ENCODE assay signal across 26 cellular contexts in the genomic region with DNA sequence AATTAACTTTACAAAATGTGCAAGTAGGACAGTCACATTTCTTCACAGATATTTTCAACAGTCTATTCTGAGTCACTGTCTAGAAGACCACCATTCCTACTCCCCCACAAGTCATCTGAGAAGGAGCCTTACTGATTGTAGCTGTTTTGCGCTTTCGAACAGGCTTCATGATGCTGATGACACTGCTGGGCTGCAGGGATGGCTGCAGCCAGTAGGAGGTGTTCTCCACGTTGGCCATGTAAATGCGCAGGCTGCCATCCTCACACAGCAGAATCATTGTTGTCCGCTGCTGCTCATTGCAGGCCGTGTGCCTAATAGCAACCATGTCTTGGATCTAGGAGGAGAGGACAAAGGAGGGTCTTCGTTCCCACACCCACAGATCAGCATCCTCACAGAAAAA. TPM values are rescaled to one million over a fixed set of nuclear protein-coding genes. Genes with fewer than 3 reads are reported as not detected.
DNase-seq lines count a peak whose midpoint lies in the region; ATAC-seq, FAIRE-seq and TF ChIP-seq lines count a peak whose summit lies in the region.
"Had no signal": no experiment of that assay in that cellular context is flagged by ENCODE, and none has a peak within 500 bp of the region (broad histone marks: within the 10 kb centered on the region; RNA-seq: fewer than 3 reads in every experiment).

No MANE protein-coding gene starts in this region.

- H3K9me1 ChIP-seq in K562 (ENCODE audit: control insufficient read depth, insufficient read depth, low read length) = no peaks in the 10 kb centered on the region

- no peak for DNase-seq in AG09309 (ENCODE audit: low read depth)
- no peak for DNase-seq in HCT116 (ENCODE audit: low read depth, low spot score)
- no peak for DNase-seq in K562 (ENCODE audit: extremely low read depth in 1 of 4, low spot score in 3 of 4)
- peak; percentile 41 for DNase-seq in iPS-NIHi7 (ENCODE audit: extremely low spot score)
- DNase-seq in NCI-H524 (lab: John Stamatoyannopoulos, UW) = no peak
- DNase-seq in CD1c-positive myeloid dendritic cell (ENCODE audit: extremely low spot score) = no peak
- no peak for DNase-seq in upper lobe of right lung
- DNase-seq: activated CD4-positive, alpha-beta T cell treated with anti-CD3 and anti-CD28 coated beads, Interleukin-2, amount 10 ng/mL, durations not matched to agents 24 days and 14 days; activated naive CD4-positive, alpha-beta T cell treated with anti-CD3 and anti-CD28 coated beads, Interleukin-2, amount 10 ng/mL, durations not matched to agents 7 days and 5 days; amniotic stem cell; COR-L47; DMS79; glutamatergic neuron; KBM-7; mesenchymal stem cell; NCI-H69; RPMI8226; SK-N-SH; stimulated activated CD8-positive, alpha-beta memory T cell treated with anti-CD3 and anti-CD28 coated beads, Interleukin-4, amount 100 ng/mL, for 48 hours; stomach had no signal

- H3K36me3 ChIP-seq in HCT116 (ENCODE audit: control insufficient read depth in 1 of 2, insufficient read depth in 2 of 2, low read length in 2 of 2) (peaks cover 92 to 94% of the 10 kb centered on the region in 2 experiments), K562 (ENCODE audit: control insufficient read depth, insufficient read depth, low read length) (peaks cover 100% of the 10 kb centered on the region), upper lobe of right lung (peaks cover 100% of the 10 kb centered on the region)

- TF ChIP-seq CTCF in AG09309 (IDR thresholded peaks at IDR 0.05; ENCODE audit: control insufficient read depth, insufficient read depth, low read depth, low read length, missing control alignments) (peak; percentile 5), HCT116 (IDR thresholded peaks at IDR 0.05 in 2 of 3, conservative IDR thresholded peaks at IDR 0.05 in 1 of 3; ENCODE audit: borderline replicate concordance in 1 of 3, insufficient read depth in 1 of 3, low read depth in 2 of 3, low read length in 2 of 3) (peak in 2 of 3 experiments; percentile 20 to 39; a peak in 2 of 6 replicates), K562 (IDR thresholded peaks at IDR 0.05 in 2 of 3, conservative IDR thresholded peaks at IDR 0.05 in 1 of 3; ENCODE audit: insufficient read depth in 2 of 3, low read depth in 1 of 3, low read length in 3 of 3) (peak; percentile 8 to 40 (median 24); a peak in 4 of 6 replicates), upper lobe of right lung (IDR thresholded peaks at IDR 0.05) (no peak)

- no TSS peak for BruUV-seq in HCT116 (replicated peaks; lab: Mats Ljungman, UMichigan)
- BruUV-seq in K562 (replicated peaks; lab: Mats Ljungman, UMichigan) = no TSS peak

- in situ Hi-C loops in K562 (cut with MboI) = no loop called here

- no peaks in the 10 kb centered on the region for H3K4me1 ChIP-seq in HCT116 (ENCODE audit: control insufficient read depth in 1 of 2, insufficient read depth in 2 of 2, low read length in 2 of 2)
- no peaks in the 10 kb centered on the region for H3K4me1 ChIP-seq in K562 (replicated peaks in 1 of 2; ENCODE audit: control insufficient read depth in 2 of 2, insufficient read depth in 2 of 2, low read length in 2 of 2)
- H3K4me1 ChIP-seq in upper lobe of right lung = no peaks in the 10 kb centered on the region
- H3K4me1 ChIP-seq: A549, BLaER1, tibial nerve had no signal

- H3K9ac ChIP-seq in HCT116 (ENCODE audit: low read length) = no peak overlapping the region
- no peak overlapping the region for H3K9ac ChIP-seq in K562 (ENCODE audit: insufficient read depth in 1 of 2, low read depth in 2 of 2, low read length in 2 of 2)
- H3K9ac ChIP-seq: BLaER1, SK-N-SH had no signal

- H3K9me3 ChIP-seq in HCT116 (ENCODE audit: control insufficient read depth in 1 of 2, insufficient read depth in 1 of 2, low read depth in 1 of 2, low read length in 2 of 2) (no peaks in the 10 kb centered on the region), K562 (replicated peaks; ENCODE audit: control insufficient read depth, insufficient read depth, low read depth, low read length) (no peaks in the 10 kb centered on the region), upper lobe of right lung (no peaks in the 10 kb centered on the region)
- H3K9me3 ChIP-seq: A549, BLaER1, SK-N-SH, stomach, tibial nerve had no signal

- POLR2A ChIA-PET in HCT116 (lab: Charles Lee) = interaction anchor here (0.6 kb wide), 1 partner anchor 19 kb away, joined by 4 read pairs; no protein-coding TSS in a partner anchor
- POLR2A ChIA-PET in K562 (lab: Yijun Ruan, JAX) = interaction anchor here (0.7 to 1.1 kb wide), 4 partner anchors 9 to 238 kb away, joined by 3 to 7 read pairs (median 4); no protein-coding TSS in a partner anchor

- H3K27ac ChIP-seq in HCT116 (ENCODE audit: low read depth, low read length) = no peak overlapping the region
- H3K27ac ChIP-seq in K562 (ENCODE audit: extremely low read depth, low read depth, low read length) = no peak overlapping the region
- no peak overlapping the region for H3K27ac ChIP-seq in upper lobe of right lung
- H3K27ac ChIP-seq: A549, BLaER1, stomach, tibial nerve had no signal

- H3K27me3 ChIP-seq in HCT116 (ENCODE audit: insufficient read depth, low read length) = no peaks in the 10 kb centered on the region
- no peaks in the 10 kb centered on the region for H3K27me3 ChIP-seq in K562 (ENCODE audit: control insufficient read depth in 2 of 2, insufficient read depth in 2 of 2, low read length in 2 of 2)
- H3K27me3 ChIP-seq in upper lobe of right lung = no peaks in the 10 kb centered on the region
- H3K27me3 ChIP-seq: BLaER1, stomach, tibial nerve had no signal

- no peak for ATAC-seq in HCT116
- ATAC-seq in K562 = peak; percentile 46; the same call in 2 of the 3 replicates
- no peak for ATAC-seq in GM18867 (IDR thresholded peaks at IDR 0.05; ENCODE audit: unreplicated experiment)
- ATAC-seq in upper lobe of right lung = no peak
- ATAC-seq: A549 had no signal

- no peaks in the 10 kb centered on the region for H3K9me2 ChIP-seq in HCT116 (ENCODE audit: insufficient read depth)
- H3K9me2 ChIP-seq: SK-N-SH had no signal

- H3K4me2 ChIP-seq in HCT116 (ENCODE audit: low read length) (no peak overlapping the region), K562 (ENCODE audit: insufficient read depth, low read length) (no peak overlapping the region)
- H3K4me2 ChIP-seq: A549, BLaER1, SK-N-SH had no signal

- RAD21 ChIA-PET in HCT116 (lab: Charles Lee; ENCODE audit: low non-redundant PET in 1 of 2, low total read pairs in 2 of 2, uncharacterized antibody in 2 of 2, unreplicated experiment in 2 of 2) = no interaction called here

- H4K20me1 ChIP-seq in HCT116 (ENCODE audit: insufficient read depth) (no peaks in the 10 kb centered on the region), K562 (replicated peaks; ENCODE audit: control insufficient read depth, insufficient read depth, low read length) (0 out of 2 replicates have a peak, but pooled peaks cover 5% of the 10 kb centered on the region)
- H4K20me1 ChIP-seq: BLaER1 had no signal

- H2AFZ ChIP-seq in HCT116 (ENCODE audit: low read depth, low read length, poor library complexity, severe bottlenecking) (no peak overlapping the region), K562 (ENCODE audit: low read depth, low read length) (no peak overlapping the region)

- no peak for TF ChIP-seq EP300 in K562 (IDR thresholded peaks at IDR 0.05; ENCODE audit: low read length)

- CTCF ChIA-PET in HCT116 (lab: Charles Lee) = no interaction called here
- CTCF ChIA-PET in K562 (lab: Yijun Ruan, JAX; ENCODE audit: low intra/inter-chr PET ratio) = no interaction called here

- H3K4me3 ChIP-seq in AG09309 (ENCODE audit: control insufficient read depth, low read depth, low read length) (no peak overlapping the region), HCT116 (replicated peaks in 1 of 2; ENCODE audit: low read depth in 1 of 2, low read length in 2 of 2) (no peak overlapping the region), K562 (no peak overlapping the region), upper lobe of right lung (no peak overlapping the region)
- H3K4me3 ChIP-seq: A549, BLaER1, stomach, tibial nerve had no signal

- WGBS in K562 (ENCODE audit: insufficient coverage, low coverage, missing lambda C conversion rate) = 95% methylated on average over 7 of the region's 7 CpGs

- no peak for TF ChIP-seq POLR2A in HCT116 (IDR thresholded peaks at IDR 0.05; ENCODE audit: borderline replicate concordance, extremely low read depth, insufficient read depth, insufficient read length)
- no peak for TF ChIP-seq POLR2A in K562 (conservative IDR thresholded peaks at IDR 0.05)

- intact Hi-C loops in HCT116 (cut with micrococcal nuclease) = no loop called here
- intact Hi-C loops in K562 (cut with micrococcal nuclease) = loop anchor here (5.0 kb wide), 2 partner anchors 36 to 51 kb away; no protein-coding TSS in a partner anchor
- intact Hi-C loops in upper lobe of right lung (cut with DNase I) = no loop called here

- no peak for FAIRE-seq in K562 (lab: Jason Lieb, UNC)
- FAIRE-seq: A549, bronchial epithelial cell, endometrium had no signal

- TF ChIP-seq RAD21 in HCT116 (IDR thresholded peaks at IDR 0.05; ENCODE audit: low read depth) = no peak
- TF ChIP-seq RAD21 in K562 (CRISPR knock-in tag; conservative IDR thresholded peaks at IDR 0.05 in 1 of 2, IDR thresholded peaks at IDR 0.05 in 1 of 2) = no peak

- H3K79me2 ChIP-seq in HCT116 (ENCODE audit: insufficient read depth, low read length) = no peaks in the 10 kb centered on the region; the same call in 1 of the 2 replicates
- no peaks in the 10 kb centered on the region for H3K79me2 ChIP-seq in K562 (ENCODE audit: control insufficient read depth, insufficient read depth, low read length)

TF ChIP-seq in HCT116, 20 proteins besides CTCF, POLR2A, EP300 and RAD21 (continues in another document):
- no peak for TF ChIP-seq CEBPB (IDR thresholded peaks at IDR 0.05; ENCODE audit: low read depth)

RNA-seq across cellular contexts. Expression of a gene that starts 56.9 kb away (rescaled TPM):
- 107 TPM for total RNA-seq in HCT116 (2021; ENCODE audit: unreplicated experiment)
- 118 and 134 TPM in 2 replicates for polyA plus RNA-seq in HCT116 (2012)
- 1,237 and 1,275 TPM in 2 replicates for total RNA-seq in K562 (2011; cell fraction: chromatin; rRNA removed; ENCODE audit: low replicate concordance)
- 563 and 657 TPM in 2 replicates for total RNA-seq in K562 (2011; cell fraction: nucleolus; rRNA removed)
- 675 TPM in 2 replicates for total RNA-seq in K562 (2011; cell fraction: nucleoplasm; rRNA removed)
- total RNA-seq in K562 (2014; rRNA removed) = 140 and 153 TPM in 2 replicates
- total RNA-seq in K562 (2014; rRNA removed; fragmentation: Illumina TruSeq; extraction: Trizol) = 88.5 and 99.0 TPM in 2 replicates
- 91.3 and 98.2 TPM in 2 replicates for total RNA-seq in K562 (2015; rRNA removed; fragmentation: Illumina TruSeq; extraction: Trizol)
- total RNA-seq in K562 (2021) = 218 and 237 TPM in 2 replicates
- polyA plus RNA-seq in K562 (2011; rRNA removed) = 55.4 and 85.4 TPM in 2 replicates
- polyA plus RNA-seq in K562 (2011; cell fraction: cytosol; rRNA removed) = 96.0 and 109 TPM in 2 replicates
- polyA plus RNA-seq in K562 (2011; cell fraction: nucleus; rRNA removed) = 581 and 738 TPM in 2 replicates
- polyA plus RNA-seq in K562 (2012) = 175 and 269 TPM in 2 replicates
- polyA plus RNA-seq in K562 (2014; fragmentation: Illumina TruSeq; extraction: Trizol) = 274 and 277 TPM in 2 replicates
- polyA plus RNA-seq in K562 (2014; fragmentation: Nextera tagmentation; extraction: Ambion mirVana) = 100 to 1,000 TPM; 110 to 123 TPM
- polyA plus RNA-seq in K562 (2014; rRNA removed) = 174 and 182 TPM in 2 replicates
- 161 and 196 TPM in 2 replicates for polyA minus RNA-seq in K562 (2011; rRNA and poly(A)+ RNA removed)
- 224 and 238 TPM in 2 replicates for polyA minus RNA-seq in K562 (2011; cell fraction: cytosol; rRNA and poly(A)+ RNA removed)
- 307 and 505 TPM in 2 replicates for polyA minus RNA-seq in K562 (2011; cell fraction: nucleus; rRNA and poly(A)+ RNA removed)
- 110 TPM for total RNA-seq in upper lobe of right lung
